In genomic region chr7:113918946-113919345, GRCh38 we compare ENCODE assay signal across 15 cellular contexts. TPM values are rescaled to one million over a fixed set of nuclear protein-coding genes. Genes with fewer than 3 reads are reported as not detected.
DNase-seq lines count a peak whose midpoint lies in the region; ATAC-seq and TF ChIP-seq lines count a peak whose summit lies in the region.
"Had no signal": no experiment of that assay in that cellular context is flagged by ENCODE, and none has a peak within 500 bp of the region (broad histone marks: within the 10 kb centered on the region; RNA-seq: fewer than 3 reads in every experiment).

A gene with protein sequence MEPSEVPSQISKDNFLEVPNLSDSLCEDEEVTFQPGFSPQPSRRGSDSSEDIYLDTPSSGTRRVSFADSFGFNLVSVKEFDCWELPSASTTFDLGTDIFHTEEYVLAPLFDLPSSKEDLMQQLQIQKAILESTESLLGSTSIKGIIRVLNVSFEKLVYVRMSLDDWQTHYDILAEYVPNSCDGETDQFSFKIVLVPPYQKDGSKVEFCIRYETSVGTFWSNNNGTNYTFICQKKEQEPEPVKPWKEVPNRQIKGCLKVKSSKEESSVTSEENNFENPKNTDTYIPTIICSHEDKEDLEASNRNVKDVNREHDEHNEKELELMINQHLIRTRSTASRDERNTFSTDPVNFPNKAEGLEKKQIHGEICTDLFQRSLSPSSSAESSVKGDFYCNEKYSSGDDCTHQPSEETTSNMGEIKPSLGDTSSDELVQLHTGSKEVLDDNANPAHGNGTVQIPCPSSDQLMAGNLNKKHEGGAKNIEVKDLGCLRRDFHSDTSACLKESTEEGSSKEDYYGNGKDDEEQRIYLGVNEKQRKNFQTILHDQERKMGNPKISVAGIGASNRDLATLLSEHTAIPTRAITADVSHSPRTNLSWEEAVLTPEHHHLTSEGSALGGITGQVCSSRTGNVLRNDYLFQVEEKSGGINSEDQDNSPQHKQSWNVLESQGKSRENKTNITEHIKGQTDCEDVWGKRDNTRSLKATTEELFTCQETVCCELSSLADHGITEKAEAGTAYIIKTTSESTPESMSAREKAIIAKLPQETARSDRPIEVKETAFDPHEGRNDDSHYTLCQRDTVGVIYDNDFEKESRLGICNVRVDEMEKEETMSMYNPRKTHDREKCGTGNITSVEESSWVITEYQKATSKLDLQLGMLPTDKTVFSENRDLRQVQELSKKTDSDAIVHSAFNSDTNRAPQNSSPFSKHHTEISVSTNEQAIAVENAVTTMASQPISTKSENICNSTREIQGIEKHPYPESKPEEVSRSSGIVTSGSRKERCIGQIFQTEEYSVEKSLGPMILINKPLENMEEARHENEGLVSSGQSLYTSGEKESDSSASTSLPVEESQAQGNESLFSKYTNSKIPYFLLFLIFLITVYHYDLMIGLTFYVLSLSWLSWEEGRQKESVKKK (minus strand): TSS chr7:113919009. CDS start chr7:113918996, 13 bp downstream.

- H3F3A ChIP-seq in GM23338 (replicated peaks; ENCODE audit: low read depth) (no peaks in the 10 kb centered on the region), neural progenitor cell (ENCODE audit: low read depth) (no peaks in the 10 kb centered on the region)

- H3K4me1 ChIP-seq in GM23338 (ENCODE audit: insufficient read depth) (no peaks in the 10 kb centered on the region), neural progenitor cell (no peaks in the 10 kb centered on the region)
- H3K4me1 ChIP-seq: HAP-1 had no signal

- H3K27me3 ChIP-seq in GM23338 (ENCODE audit: insufficient read depth): no peaks in the 10 kb centered on the region
- no peaks in the 10 kb centered on the region for H3K27me3 ChIP-seq in neural progenitor cell

- ATAC-seq in GM23338: peak; percentile 63
- ATAC-seq: activated naive CD4-positive, alpha-beta T cell treated with anti-CD3 and anti-CD28 coated beads, Interleukin-2, amount 50 U/mL, for 72 hours; HepG2 had no signal

- no peak within 1 kb of the TSS for H3K9ac ChIP-seq in neural progenitor cell

- H3K79me2 ChIP-seq in GM23338 (replicated peaks; ENCODE audit: insufficient read depth) (no peaks in the 10 kb centered on the region), neural progenitor cell (ENCODE audit: low read depth) (no peaks in the 10 kb centered on the region)

- no peak within 1 kb of the TSS for H3K4me3 Mint-ChIP-seq in GM23338
- no peak within 1 kb of the TSS for H3K4me3 Mint-ChIP-seq in chondrocyte (ENCODE audit: unreplicated experiment)
- H3K4me3 Mint-ChIP-seq in neural progenitor cell: no peak within 1 kb of the TSS
- H3K4me3 Mint-ChIP-seq: CD4-positive, alpha-beta memory T cell; immature natural killer cell had no signal

- H3K36me3 ChIP-seq in GM23338 (ENCODE audit: insufficient read depth) (no peaks in the 10 kb centered on the region), neural progenitor cell (no peaks in the 10 kb centered on the region)
- H3K36me3 ChIP-seq: HAP-1 had no signal

- H3K4me2 ChIP-seq in GM23338 (no peak within 1 kb of the TSS), neural progenitor cell (no peak within 1 kb of the TSS)

- H3K9me3 Mint-ChIP-seq in GM23338 (no peaks in the 10 kb centered on the region), chondrocyte (ENCODE audit: low read depth) (peaks cover 8% of the 10 kb centered on the region), neural progenitor cell (no peaks in the 10 kb centered on the region)
- H3K9me3 Mint-ChIP-seq: activated naive CD4-positive, alpha-beta T cell treated with anti-CD3 and anti-CD28 coated beads, Interleukin-2, amount 50 U/mL, for 72 hours had no signal

- H3K4me3 ChIP-seq in GM23338: no peak within 1 kb of the TSS
- H3K4me3 ChIP-seq in neural progenitor cell: no peak within 1 kb of the TSS
- H3K4me3 ChIP-seq in coronary artery: no peak within 1 kb of the TSS
- H3K4me3 ChIP-seq: HAP-1 had no signal

- H3K27me3 Mint-ChIP-seq in GM23338 (ENCODE audit: insufficient read depth, low read depth, poor library complexity): no peaks in the 10 kb centered on the region
- no peaks in the 10 kb centered on the region for H3K27me3 Mint-ChIP-seq in chondrocyte (ENCODE audit: low read depth)
- H3K27me3 Mint-ChIP-seq in neural progenitor cell (ENCODE audit: insufficient read depth, low read depth): no peaks in the 10 kb centered on the region
- H3K27me3 Mint-ChIP-seq: CD4-positive, alpha-beta memory T cell had no signal

- DNase-seq in GM23338 (ENCODE audit: low spot score) (peak; percentile 35), LHCN-M2 (ENCODE audit: low read depth) (peak; percentile 20), chondrocyte (ENCODE audit: low spot score) (no peak), neural progenitor cell (ENCODE audit: low spot score) (no peak), coronary artery (ENCODE audit: low spot score) (no peak), nucleus accumbens (lab: John Stamatoyannopoulos, UW) (no peak), NCI-H1105 treated with DMSO at 0.1 percent for 48 hours (lab: John Stamatoyannopoulos, UW) (no peak)
- DNase-seq: activated CD8-positive, alpha-beta memory T cell treated with anti-CD3 and anti-CD28 coated beads for 24 hours; CD4-positive, alpha-beta memory T cell; immature natural killer cell; NCI-H187 had no signal

- no peaks in the 10 kb centered on the region for H4K20me1 ChIP-seq in GM23338 (replicated peaks; ENCODE audit: insufficient read depth)
- no peaks in the 10 kb centered on the region for H4K20me1 ChIP-seq in neural progenitor cell (ENCODE audit: low read depth)

- H3K4me1 Mint-ChIP-seq in GM23338 (peaks cover 14% of the 10 kb centered on the region; the same call in 2 of the 3 replicates), chondrocyte (ENCODE audit: low read depth) (peaks cover 30% of the 10 kb centered on the region), neural progenitor cell (no peaks in the 10 kb centered on the region)
- H3K4me1 Mint-ChIP-seq: CD4-positive, alpha-beta memory T cell; immature natural killer cell had no signal

- no peak within 1 kb of the TSS for H3K27ac ChIP-seq in GM23338 (ENCODE audit: low read depth)
- no peak within 1 kb of the TSS for H3K27ac ChIP-seq in neural progenitor cell
- no peak within 1 kb of the TSS for H3K27ac ChIP-seq in coronary artery

- no peaks in the 10 kb centered on the region for H3K9me3 ChIP-seq in neural progenitor cell (ENCODE audit: low read depth)
- H3K9me3 ChIP-seq: HAP-1 had no signal

- TF ChIP-seq CTCF in GM23338 (conservative IDR thresholded peaks at IDR 0.05; ENCODE audit: low read depth in 2 of 2) (peak; percentile 20 to 33; a peak in 1 of 4 replicates), chondrocyte (IDR thresholded peaks at IDR 0.05) (peak; percentile 53), neural progenitor cell (IDR thresholded peaks at IDR 0.05) (peak; percentile 15), coronary artery (IDR thresholded peaks at IDR 0.05) (no peak)

- no peaks in the 10 kb centered on the region for H3K9me2 ChIP-seq in GM23338 (ENCODE audit: insufficient read depth)

- no peaks in the 10 kb centered on the region for H3K36me3 Mint-ChIP-seq in GM23338 (ENCODE audit: low read depth)
- no peaks in the 10 kb centered on the region for H3K36me3 Mint-ChIP-seq in chondrocyte (ENCODE audit: low read depth)
- no peaks in the 10 kb centered on the region for H3K36me3 Mint-ChIP-seq in neural progenitor cell
- H3K36me3 Mint-ChIP-seq: activated naive CD4-positive, alpha-beta T cell treated with anti-CD3 and anti-CD28 coated beads, Interleukin-2, amount 50 U/mL, for 72 hours; CD4-positive, alpha-beta memory T cell; immature natural killer cell had no signal

- no peak within 1 kb of the TSS for H3K27ac Mint-ChIP-seq in GM23338
- no peak within 1 kb of the TSS for H3K27ac Mint-ChIP-seq in chondrocyte (ENCODE audit: unreplicated experiment)
- H3K27ac Mint-ChIP-seq in neural progenitor cell: no peak within 1 kb of the TSS
- H3K27ac Mint-ChIP-seq: activated naive CD4-positive, alpha-beta T cell treated with anti-CD3 and anti-CD28 coated beads, Interleukin-2, amount 50 U/mL, for 72 hours; CD4-positive, alpha-beta memory T cell; immature natural killer cell had no signal

- H2AFZ ChIP-seq in GM23338 (no peak within 1 kb of the TSS), neural progenitor cell (replicated peaks) (no peak within 1 kb of the TSS)

TF ChIP-seq in GM23338, 12 proteins besides CTCF, POLR2A, EP300 and RAD21 (continues in another document):
- TF ChIP-seq ZNF114 (CRISPR knock-in tag; IDR thresholded peaks at IDR 0.05) (no peak), EZH2phosphoT487 (IDR thresholded peaks at IDR 0.05; ENCODE audit: unreplicated experiment) (no peak), CREB1 (CRISPR knock-in tag; IDR thresholded peaks at IDR 0.05; ENCODE audit: low read depth) (no peak), ZNF331 (CRISPR knock-in tag; IDR thresholded peaks at IDR 0.05; ENCODE audit: low read depth) (no peak)
- TF ChIP-seq, protein P1, sequence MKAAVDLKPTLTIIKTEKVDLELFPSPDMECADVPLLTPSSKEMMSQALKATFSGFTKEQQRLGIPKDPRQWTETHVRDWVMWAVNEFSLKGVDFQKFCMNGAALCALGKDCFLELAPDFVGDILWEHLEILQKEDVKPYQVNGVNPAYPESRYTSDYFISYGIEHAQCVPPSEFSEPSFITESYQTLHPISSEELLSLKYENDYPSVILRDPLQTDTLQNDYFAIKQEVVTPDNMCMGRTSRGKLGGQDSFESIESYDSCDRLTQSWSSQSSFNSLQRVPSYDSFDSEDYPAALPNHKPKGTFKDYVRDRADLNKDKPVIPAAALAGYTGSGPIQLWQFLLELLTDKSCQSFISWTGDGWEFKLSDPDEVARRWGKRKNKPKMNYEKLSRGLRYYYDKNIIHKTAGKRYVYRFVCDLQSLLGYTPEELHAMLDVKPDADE (IDR thresholded peaks at IDR 0.05): no peak

RNA-seq across cellular contexts. Expression of the gene that starts here (rescaled TPM):
- total RNA-seq in GM23338 (2014; rRNA removed; shearing (Covaris generic)): 0.28 TPM in 1 of 2 replicates, not detected in the other
- polyA plus RNA-seq in GM23338 (2016; fragmentation: Nextera tagmentation; extraction: Ambion mirVana): not detected in 2 replicates
- total RNA-seq in LHCN-M2 (2014; rRNA removed) (not detected in 2 replicates), chondrocyte (0.29 to 0.54 TPM (median 0.45 TPM) in 3 replicates), neural progenitor cell (ENCODE audit: low replicate concordance) (not detected in 2 replicates)
- not detected for polyA plus RNA-seq in LHCN-M2 (2012)
- total RNA-seq: activated naive CD4-positive, alpha-beta T cell treated with anti-CD3 and anti-CD28 coated beads, Interleukin-2, amount 50 U/mL, for 72 hours; CD4-positive, alpha-beta memory T cell; HepG2; T-helper 2 cell treated with Interferon-gamma antibody and Interleukin-4, amounts not matched to agents 100 ng/mL and 5 ng/mL, for 36 hours had no signal
- polyA plus RNA-seq: CD4-positive, alpha-beta memory T cell; HepG2; immature natural killer cell had no signal

Comparison
In these comparisons a context has a peak if more than half of its experiments do, and no peak if none do; other contexts are left out.
1. Peak in DNase-seq and ATAC-seq in GM23338; RNA of the gene not detected or under 1 TPM.
2. Peak in DNase-seq in LHCN-M2; RNA of the gene not detected or under 1 TPM.